Comparison of ENCODE assay signal across 33 cellular contexts in genomic region chr1:30892671-30893073, GRCh38. TPM values are rescaled to one million over a fixed set of nuclear protein-coding genes. Genes with fewer than 3 reads are reported as not detected.
DNase-seq lines count a peak whose midpoint lies in the region; ATAC-seq and TF ChIP-seq lines count a peak whose summit lies in the region.
"Had no signal": no experiment of that assay in that cellular context is flagged by ENCODE, and none has a peak within 500 bp of the region (broad histone marks: within the 10 kb centered on the region; RNA-seq: fewer than 3 reads in every experiment).

No MANE protein-coding gene starts in this region.

- H3K9ac ChIP-seq in rectal smooth muscle tissue (ENCODE audit: low read length): no peak overlapping the region

- CTCF ChIA-PET in HEK293 (lab: Yijun Ruan, JAX): interaction anchor here (1.4 kb wide), 1 partner anchor 92 kb away, joined by 4 read pairs; no protein-coding TSS in a partner anchor

- POLR2A ChIA-PET in HEK293 (lab: Yijun Ruan, JAX): no interaction called here

- 73% methylated on average over 4 of the region's 6 CpGs for WGBS in suprapubic skin

- intact Hi-C loops in ascending aorta (cut with DNase I) (no loop called here), left colon (cut with DNase I, micrococcal nuclease) (no loop called here)

- no peaks in the 10 kb centered on the region for H3K27me3 ChIP-seq in ascending aorta
- H3K27me3 ChIP-seq in rectal smooth muscle tissue (ENCODE audit: control insufficient read depth, insufficient read depth, low read length): no peaks in the 10 kb centered on the region
- no peaks in the 10 kb centered on the region for H3K27me3 ChIP-seq in suprapubic skin
- H3K27me3 ChIP-seq: BE2C, heart left ventricle, MG63, pancreas had no signal

- TF ChIP-seq CTCF in HEK293 (tag by site-specific recombination; IDR thresholded peaks at IDR 0.05) (no peak), ascending aorta (IDR thresholded peaks at IDR 0.05) (no peak), suprapubic skin (IDR thresholded peaks at IDR 0.05) (no peak)

- H3K9me3 ChIP-seq in HEK293 (ENCODE audit: control insufficient read depth, insufficient read depth, low read depth, low read length) (no peaks in the 10 kb centered on the region), ascending aorta (no peaks in the 10 kb centered on the region), suprapubic skin (no peaks in the 10 kb centered on the region)
- H3K9me3 ChIP-seq: BE2C, heart left ventricle, MG63, pancreas had no signal

- no peaks in the 10 kb centered on the region; a peak in 1 of 3 replicates for H3K36me3 ChIP-seq in HEK293 (ENCODE audit: control insufficient read depth in 2 of 2, insufficient read depth in 1 of 2, low read length in 2 of 2)
- H3K36me3 ChIP-seq in ascending aorta: no peaks in the 10 kb centered on the region
- H3K36me3 ChIP-seq in rectal smooth muscle tissue (ENCODE audit: control insufficient read depth, insufficient read depth, low read length): no peaks in the 10 kb centered on the region
- no peaks in the 10 kb centered on the region for H3K36me3 ChIP-seq in suprapubic skin
- H3K36me3 ChIP-seq: BE2C, heart left ventricle, MG63, pancreas had no signal

- peaks cover 2% of the 10 kb centered on the region; the same call in 1 of the 2 replicates for H3K4me1 ChIP-seq in HEK293 (ENCODE audit: control insufficient read depth, insufficient read depth, low read length)
- peaks cover 15 to 48% of the 10 kb centered on the region in 2 donors for H3K4me1 ChIP-seq in ascending aorta
- H3K4me1 ChIP-seq in rectal smooth muscle tissue (ENCODE audit: control insufficient read depth, insufficient read depth, low read length): peaks cover 75% of the 10 kb centered on the region
- peaks cover 13% of the 10 kb centered on the region for H3K4me1 ChIP-seq in suprapubic skin
- H3K4me1 ChIP-seq: BE2C, foreskin keratinocyte, pancreas had no signal

- TF ChIP-seq POLR2A in suprapubic skin (IDR thresholded peaks at IDR 0.05): no peak

- ATAC-seq in left colon (peak; percentile 13), HG02571 (IDR thresholded peaks at IDR 0.05; ENCODE audit: unreplicated experiment) (no peak), HG02642 (IDR thresholded peaks at IDR 0.05; ENCODE audit: poor library complexity, unreplicated experiment) (no peak)
- ATAC-seq: esophagus mucosa, foreskin keratinocyte, heart left ventricle had no signal

- H3K4me3 ChIP-seq in HEK293 (ENCODE audit: low read depth, low read length) (no peak overlapping the region), ascending aorta (no peak overlapping the region), rectal smooth muscle tissue (ENCODE audit: low read length) (no peak overlapping the region), suprapubic skin (no peak overlapping the region)
- H3K4me3 ChIP-seq: GM12878, heart left ventricle, lung, MG63, pancreas, SK-N-MC had no signal

- DNase-seq in ascending aorta (ENCODE audit: low spot score in 2 of 2) (no peak), left colon (no peak), NCI-H82 (lab: John Stamatoyannopoulos, UW) (no peak), suprapubic skin (ENCODE audit: low spot score in 2 of 2) (no peak)
- DNase-seq: ACHN; activated effector memory CD4-positive, alpha-beta T cell treated with anti-CD3 and anti-CD28 coated beads, Interleukin-2, amount 50 U/mL, for 16 hours; activated naive CD8-positive, alpha-beta T cell treated with anti-CD3 and anti-CD28 coated beads, Interleukin-2, amount 10 ng/mL, durations not matched to agents 7 days and 5 days; activated T-cell treated with anti-CD3 and anti-CD28 coated beads, Interleukin-2, amount 50 U/mL, for 24 hours; BE2C; CD8-positive, alpha-beta memory T cell; central memory CD4-positive, alpha-beta T cell; cortex of kidney; DMS 273 treated with DMSO at 0.1 percent for 48 hours; foreskin keratinocyte; heart left ventricle; KG1; MG63; NCI-H1105; NCI-H1930; NCI-H2171 treated with DMSO at 0.1 percent for 48 hours; NCI-H524; NK-92 treated with Interleukin-12 subunit alpha and Interleukin-12 subunit beta, amount 100 ng/mL, for 24 hours; stimulated activated CD4-positive, alpha-beta T cell treated with anti-CD3 and anti-CD28 coated beads, Interleukin-2, amount 100 ng/mL, for 48 hours; trophoblast cell had no signal

- TF ChIP-seq EP300 in suprapubic skin (IDR thresholded peaks at IDR 0.05): no peak

- H3K27ac ChIP-seq in HEK293 (ENCODE audit: extremely low read depth, low read depth, low read length) (no peak overlapping the region), ascending aorta (peak overlapping the region; percentile 14 to 93), rectal smooth muscle tissue (ENCODE audit: low read depth, low read length) (peak overlapping the region; percentile 53), suprapubic skin (no peak overlapping the region)
- H3K27ac ChIP-seq: foreskin keratinocyte, pancreas, SK-N-MC had no signal

TF ChIP-seq in HEK293, 187 proteins besides CTCF, POLR2A, EP300 and RAD21:
- no peak for TF ChIP-seq FEZF1 (tag by site-specific recombination; IDR thresholded peaks at IDR 0.05)
- TF ChIP-seq IKZF3 (tag by site-specific recombination; IDR thresholded peaks at IDR 0.05): no peak
- TF ChIP-seq ZBTB48 (tag by site-specific recombination; IDR thresholded peaks at IDR 0.05): 0 out of 2 replicates have a peak, but pooled peaks have one; percentile 14
- TF ChIP-seq ZNF175 (tag by site-specific recombination; IDR thresholded peaks at IDR 0.05): no peak
- no peak for TF ChIP-seq ZNF555 (tag by site-specific recombination; conservative IDR thresholded peaks at IDR 0.05)
- no peak for TF ChIP-seq ZNF76 (tag by site-specific recombination; IDR thresholded peaks at IDR 0.05; ENCODE audit: borderline replicate concordance, low read depth)
- no peak for TF ChIP-seq ZNF433 (tag by site-specific recombination; IDR thresholded peaks at IDR 0.05; ENCODE audit: low read depth)
- TF ChIP-seq ZNF701 (tag by site-specific recombination; IDR thresholded peaks at IDR 0.05): no peak
- TF ChIP-seq REPIN1 (tag by site-specific recombination; IDR thresholded peaks at IDR 0.05; ENCODE audit: low read depth): no peak
- no peak for TF ChIP-seq ZNF24 (tag by site-specific recombination; IDR thresholded peaks at IDR 0.05)
- TF ChIP-seq, protein P1, sequence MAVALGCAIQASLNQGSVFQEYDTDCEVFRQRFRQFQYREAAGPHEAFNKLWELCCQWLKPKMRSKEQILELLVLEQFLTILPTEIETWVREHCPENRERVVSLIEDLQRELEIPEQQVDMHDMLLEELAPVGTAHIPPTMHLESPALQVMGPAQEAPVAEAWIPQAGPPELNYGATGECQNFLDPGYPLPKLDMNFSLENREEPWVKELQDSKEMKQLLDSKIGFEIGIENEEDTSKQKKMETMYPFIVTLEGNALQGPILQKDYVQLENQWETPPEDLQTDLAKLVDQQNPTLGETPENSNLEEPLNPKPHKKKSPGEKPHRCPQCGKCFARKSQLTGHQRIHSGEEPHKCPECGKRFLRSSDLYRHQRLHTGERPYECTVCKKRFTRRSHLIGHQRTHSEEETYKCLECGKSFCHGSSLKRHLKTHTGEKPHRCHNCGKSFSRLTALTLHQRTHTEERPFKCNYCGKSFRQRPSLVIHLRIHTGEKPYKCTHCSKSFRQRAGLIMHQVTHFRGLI (tag by site-specific recombination; IDR thresholded peaks at IDR 0.05): peak; percentile 89
- no peak for TF ChIP-seq ZNF473 (tag by site-specific recombination; IDR thresholded peaks at IDR 0.05)
- TF ChIP-seq ZNF747 (tag by site-specific recombination; IDR thresholded peaks at IDR 0.05): no peak
- TF ChIP-seq ZNF558 (tag by site-specific recombination; IDR thresholded peaks at IDR 0.05): no peak
- no peak for TF ChIP-seq SCRT1 (tag by site-specific recombination; IDR thresholded peaks at IDR 0.05; ENCODE audit: borderline replicate concordance)

RNA-seq across cellular contexts. Expression of gene SDC3, which starts 15.9 kb away (rescaled TPM):
- total RNA-seq in ascending aorta (51.9 TPM), left colon (10 to 100 TPM in 1 of 2 donors, 1 to 10 TPM in 1; 6.5 to 18.0 TPM), suprapubic skin (10 to 100 TPM in 3 of 4 donors, 1 to 10 TPM in 1; 7.7 to 16.7 (median 15.1) TPM)

Comparison
In these comparisons a context has a peak if more than half of its experiments do, and no peak if none do; other contexts are left out.
1. H3K27ac ChIP-seq: peak in ascending aorta (2 of 2) and rectal smooth muscle tissue (single experiment); none in HEK293 (single experiment) and suprapubic skin (single experiment).